Comparison of ENCODE assay signal across 15 cellular contexts in genomic region chr4:41436365-41437263, GRCh38.
A peak's percentile ranks its signal among the peaks of the same experiment; 100 is the strongest.
DNase-seq lines count a peak whose midpoint lies in the region; ATAC-seq, FAIRE-seq and TF ChIP-seq lines count a peak whose summit lies in the region.
"Had no signal": no experiment of that assay in that cellular context is flagged by ENCODE, and none has a peak within 500 bp of the region (broad histone marks: within the 10 kb centered on the region; RNA-seq: fewer than 3 reads in every experiment).

No MANE protein-coding gene starts in this region.

- DNase-seq in D721Med (ENCODE audit: insufficient read length, low spot score) (no peak), PC-3 (no peak), heart left ventricle (no peak), neuronal stem cell (ENCODE audit: low spot score) (no peak), A673 (ENCODE audit: low spot score) (no peak), UCSD-AML1 (lab: John Stamatoyannopoulos, UW; ENCODE audit: unreplicated experiment) (no peak)
- no peak for DNase-seq in central memory CD4-positive, alpha-beta T cell
- DNase-seq: activated CD4-positive, alpha-beta T cell treated with anti-CD3 and anti-CD28 coated beads for 4 hours; GM23248; head of caudate nucleus; NCI-H187 treated with DMSO at 0.1 percent for 48 hours had no signal

- H3K23ac ChIP-seq in neuronal stem cell (ENCODE audit: low read depth, low read length, poor library complexity) = no peak overlapping the region

- peak; percentile 76 for FAIRE-seq in D721Med (lab: Jason Lieb, UNC)
- FAIRE-seq: endometrium, GM12892 had no signal

- no peak overlapping the region for H2BK5ac ChIP-seq in neuronal stem cell (ENCODE audit: low read length)

- no peaks in the 10 kb centered on the region for H3K27me3 ChIP-seq in PC-3 (ENCODE audit: low read length)
- no peaks in the 10 kb centered on the region for H3K27me3 ChIP-seq in heart left ventricle
- H3K27me3 ChIP-seq in neuronal stem cell (ENCODE audit: control insufficient read depth in 3 of 3, insufficient read depth in 3 of 3, low read depth in 1 of 3, low read length in 3 of 3) = no peaks in the 10 kb centered on the region
- no peaks in the 10 kb centered on the region for H3K27me3 ChIP-seq in A673 (replicated peaks; ENCODE audit: insufficient read depth, low read depth, low read length, poor library complexity)

- H4K91ac ChIP-seq in neuronal stem cell (ENCODE audit: low read depth, low read length, poor library complexity) = no peak overlapping the region

- WGBS in heart left ventricle, 4 donors = 26 to 39% (median 33%) methylated on average over 8 of the region's 8 CpGs
- WGBS in neuronal stem cell (ENCODE audit: extremely low coverage in 2 of 2, insufficient read length in 2 of 2, insufficient replicate concordance in 1 of 2), 2 donors = 100% methylated on average over 2 of the region's 8 CpGs; no CpG with 5 or more reads in 1 of the 2 donors

- no peaks in the 10 kb centered on the region for H3F3A ChIP-seq in PC-3 (ENCODE audit: low read length, unreplicated experiment)

- TF ChIP-seq POLR2A in heart left ventricle (IDR thresholded peaks at IDR 0.05) = no peak

- no peaks in the 10 kb centered on the region for H3K36me3 ChIP-seq in PC-3 (ENCODE audit: low read depth, low read length)
- no peaks in the 10 kb centered on the region for H3K36me3 ChIP-seq in heart left ventricle
- no peaks in the 10 kb centered on the region for H3K36me3 ChIP-seq in neuronal stem cell (replicated peaks in 1 of 2; ENCODE audit: control insufficient read depth in 2 of 2, insufficient read depth in 2 of 2, low read length in 2 of 2)
- no peaks in the 10 kb centered on the region for H3K36me3 ChIP-seq in A673 (ENCODE audit: insufficient read depth, low read length, poor library complexity, severe bottlenecking)

- no peaks in the 10 kb centered on the region for H4K20me1 ChIP-seq in PC-3 (ENCODE audit: low read length)

- no peaks in the 10 kb centered on the region for H3K79me2 ChIP-seq in PC-3 (ENCODE audit: low read length)

- no peak overlapping the region for H2BK120ac ChIP-seq in neuronal stem cell (ENCODE audit: low read depth, low read length)

- H3K4me3 ChIP-seq in PC-3 (ENCODE audit: low read length) (no peak overlapping the region), heart left ventricle (peak overlapping the region in 6 of 12 donors; percentile 3 to 24 (median 10)), neuronal stem cell (ENCODE audit: low read length in 2 of 2) (no peak overlapping the region), A673 (ENCODE audit: low read depth, low read length, poor library complexity, severe bottlenecking) (no peak overlapping the region)
- H3K4me3 ChIP-seq: GM23248 had no signal

- H2BK12ac ChIP-seq in neuronal stem cell (ENCODE audit: low read length) = no peak overlapping the region

- H3K27ac ChIP-seq in PC-3 (ENCODE audit: low read length) = no peak overlapping the region
- peak overlapping the region; percentile 48 to 93 (median 79) for H3K27ac ChIP-seq in heart left ventricle
- H3K27ac ChIP-seq in neuronal stem cell (replicated peaks; ENCODE audit: low read length) = no peak overlapping the region
- no peak overlapping the region for H3K27ac ChIP-seq in A673 (ENCODE audit: low read depth, low read length, poor library complexity, severe bottlenecking)
- H3K27ac ChIP-seq: GM23248, KMS-11 had no signal

- H3K4me1 ChIP-seq in PC-3 (ENCODE audit: insufficient read depth, low read length) = peaks cover 6% of the 10 kb centered on the region; the same call in 1 of the 2 replicates
- peaks cover 3 to 72% (median 48%) of the 10 kb centered on the region in 12 donors for H3K4me1 ChIP-seq in heart left ventricle
- H3K4me1 ChIP-seq in neuronal stem cell (ENCODE audit: control insufficient read depth in 2 of 2, insufficient read depth in 1 of 2, low read depth in 1 of 2, low read length in 2 of 2) = peaks cover 22 to 42% of the 10 kb centered on the region in 2 donors
- H3K4me1 ChIP-seq in A673 (ENCODE audit: insufficient read depth, low read length, poor library complexity, severe bottlenecking) = peaks cover 21% of the 10 kb centered on the region

- H3K18ac ChIP-seq in neuronal stem cell (ENCODE audit: low read length) = no peak overlapping the region

- H3K4ac ChIP-seq in neuronal stem cell (ENCODE audit: low read length) = no peak overlapping the region

- H3K9ac ChIP-seq in PC-3 (ENCODE audit: low read length) (no peak overlapping the region), neuronal stem cell (ENCODE audit: low read depth, low read length, poor library complexity) (no peak overlapping the region)
- H3K9ac ChIP-seq: GM23248, KMS-11 had no signal

- ATAC-seq in PC-3 = no peak
- ATAC-seq in heart left ventricle = peak; percentile 16 to 59 (median 40)
- no peak for ATAC-seq in GM21360 (IDR thresholded peaks at IDR 0.05; ENCODE audit: unreplicated experiment)

- H2BK15ac ChIP-seq in neuronal stem cell (ENCODE audit: low read length) = no peak overlapping the region

- H2AK5ac ChIP-seq in neuronal stem cell (ENCODE audit: low read depth, low read length) = no peak overlapping the region

- no peaks in the 10 kb centered on the region for H3K79me1 ChIP-seq in neuronal stem cell (ENCODE audit: low read depth, low read length)

- intact Hi-C loops in PC-3 (cut with micrococcal nuclease) = no loop called here
- intact Hi-C loops in heart left ventricle (cut with DNase I) = loop anchor here in 4 of 10 donors (5.0 to 10.0 kb wide), 2 partner anchors 74 to 208 kb away; no protein-coding TSS in a partner anchor
- intact Hi-C loops in A673 (cut with micrococcal nuclease; ENCODE audit: unreplicated experiment) = no loop called here

- BruUV-seq in PC-3 (replicated peaks; lab: Mats Ljungman, UMichigan) (no TSS peak), A673 (replicated peaks; lab: Mats Ljungman, UMichigan) (no TSS peak)

- H2AFZ ChIP-seq in PC-3 (ENCODE audit: low read length) (no peak overlapping the region), neuronal stem cell (ENCODE audit: low read length) (peak overlapping the region; percentile 20)
- H2AFZ ChIP-seq: GM23248 had no signal

- TF ChIP-seq CTCF in D721Med (IDR thresholded peaks at IDR 0.05; ENCODE audit: insufficient read depth, missing control alignments) (no peak), PC-3 (conservative IDR thresholded peaks at IDR 0.05; ENCODE audit: low read depth, low read length) (no peak), heart left ventricle (IDR thresholded peaks at IDR 0.05) (no peak), A673 (conservative IDR thresholded peaks at IDR 0.05; ENCODE audit: low read depth, low read length) (no peak)

- H4K8ac ChIP-seq in neuronal stem cell (ENCODE audit: low read depth, low read length) = no peak overlapping the region

- no peaks in the 10 kb centered on the region for H3K9me3 ChIP-seq in PC-3 (ENCODE audit: low read length)
- H3K9me3 ChIP-seq in heart left ventricle = no peaks in the 10 kb centered on the region
- H3K9me3 ChIP-seq in neuronal stem cell (replicated peaks in 1 of 2; ENCODE audit: control insufficient read depth in 2 of 2, insufficient read depth in 1 of 2, low read depth in 1 of 2, low read length in 2 of 2) = peaks cover 2 to 5% of the 10 kb centered on the region in 2 donors
- H3K9me3 ChIP-seq in A673 (ENCODE audit: low read depth, low read length, poor library complexity, severe bottlenecking) = no peaks in the 10 kb centered on the region

- H3K4me2 ChIP-seq in PC-3 (ENCODE audit: low read length) (0 out of 2 replicates have a peak overlapping the region, but pooled peaks have one; percentile 19), neuronal stem cell (ENCODE audit: insufficient read depth, low read length, poor library complexity, severe bottlenecking) (no peak overlapping the region)
- H3K4me2 ChIP-seq: KMS-11 had no signal

- no peaks in the 10 kb centered on the region for H3K9me2 ChIP-seq in PC-3 (replicated peaks; ENCODE audit: low read length)

- no peak overlapping the region for H3K14ac ChIP-seq in neuronal stem cell (ENCODE audit: low read length)

- CTCF ChIA-PET in PC-3 (lab: Charles Lee) = no interaction called here
- CTCF ChIA-PET in A673 (lab: Charles Lee) = no interaction called here

- POLR2A ChIA-PET in PC-3 (lab: Charles Lee; ENCODE audit: unreplicated experiment) = no interaction called here
- POLR2A ChIA-PET in A673 (lab: Charles Lee; ENCODE audit: low non-redundant PET) = no interaction called here

Comparison
In these comparisons a context has a peak if more than half of its experiments do, and no peak if none do; other contexts are left out.
1. ATAC-seq: peak in heart left ventricle (4 of 4); none in PC-3 (single experiment) and GM21360 (single experiment).
2. H3K27ac ChIP-seq: peak in heart left ventricle (12 of 12); none in PC-3 (single experiment), neuronal stem cell (single experiment) and A673 (single experiment).